ENCODE assay signal across 9 cellular contexts in the genomic region with DNA sequence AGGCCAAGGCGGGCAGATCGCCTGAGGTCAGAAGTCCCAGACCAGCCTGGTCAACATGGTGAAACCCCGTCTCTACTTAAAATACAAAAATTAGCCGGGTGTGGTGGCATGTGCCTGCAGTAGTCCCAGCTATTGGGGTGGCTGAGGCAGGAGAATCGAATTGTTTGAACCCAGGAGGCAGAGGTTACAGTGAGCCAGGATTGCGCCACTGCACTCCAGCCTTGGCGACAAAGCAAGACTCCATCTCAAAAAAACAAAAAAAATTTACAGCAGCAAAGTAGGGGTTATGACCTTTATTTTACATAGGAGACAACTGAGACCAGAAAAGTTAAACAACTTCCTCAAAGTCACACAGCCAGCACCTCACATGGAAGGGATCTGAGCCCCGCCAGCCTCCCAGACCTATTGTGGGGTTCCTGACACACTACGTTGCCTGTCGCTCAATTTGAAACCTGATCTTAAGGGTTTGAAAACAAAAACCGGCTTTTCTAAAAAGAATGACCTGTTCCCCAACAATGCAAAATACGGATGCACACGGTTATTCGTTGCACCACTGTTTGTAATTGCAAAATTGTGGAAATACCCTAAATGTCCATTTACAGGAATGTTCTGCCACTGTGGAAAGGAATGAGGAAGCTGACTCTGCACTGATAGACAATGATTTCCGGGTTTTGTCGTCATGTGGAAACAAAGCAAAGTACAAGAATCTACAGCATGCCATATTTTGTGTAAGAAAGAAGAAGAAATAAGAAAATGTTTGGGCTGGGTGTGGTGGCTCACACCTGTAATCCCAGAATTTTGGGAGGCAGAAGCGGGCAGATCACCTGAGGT.
DNase-seq lines count a peak whose midpoint lies in the region; ATAC-seq and TF ChIP-seq lines count a peak whose summit lies in the region.
"Had no signal": no experiment of that assay in that cellular context is flagged by ENCODE, and none has a peak within 500 bp of the region (broad histone marks: within the 10 kb centered on the region; RNA-seq: fewer than 3 reads in every experiment).

No MANE protein-coding gene starts in this region.

- WGBS in sigmoid colon, 2 donors = 55% methylated on average over 17 of the region's 17 CpGs

- no peak overlapping the region for H3K4me3 ChIP-seq in sigmoid colon
- H3K4me3 ChIP-seq: gastrocnemius medialis had no signal

- TF ChIP-seq CTCF in foreskin keratinocyte (conservative IDR thresholded peaks at IDR 0.05) (no peak), sigmoid colon (IDR thresholded peaks at IDR 0.05) (no peak), GM13976 (IDR thresholded peaks at IDR 0.05; ENCODE audit: borderline replicate concordance, control extremely low read depth, extremely low read depth, insufficient read depth, missing control alignments) (no peak), GM13977 (IDR thresholded peaks at IDR 0.05; ENCODE audit: extremely low read depth, insufficient read depth, missing control alignments) (no peak)

- no peaks in the 10 kb centered on the region for H3K36me3 ChIP-seq in sigmoid colon
- H3K36me3 ChIP-seq: gastrocnemius medialis had no signal

- H3K9me3 ChIP-seq in sigmoid colon = no peaks in the 10 kb centered on the region
- H3K9me3 ChIP-seq: gastrocnemius medialis had no signal

- in situ Hi-C loops in GM13976 (cut with MboI; ENCODE audit: low sequenced_read_pairs, unreplicated experiment) = loop anchor here (10.0 kb wide), 1 partner anchor 111 kb away; a partner anchor contains a TSS
- in situ Hi-C loops in GM13977 (cut with MboI; ENCODE audit: low pct_unique_long_range_greater_than_20kb, low sequenced_read_pairs, unreplicated experiment) = loop anchor here (10.0 kb wide), 1 partner anchor 111 kb away; a partner anchor contains a TSS

- H3K4me1 ChIP-seq in foreskin keratinocyte = peaks cover 10% of the 10 kb centered on the region
- no peaks in the 10 kb centered on the region for H3K4me1 ChIP-seq in sigmoid colon
- H3K4me1 ChIP-seq: gastrocnemius medialis had no signal

- intact Hi-C loops in sigmoid colon (cut with DNase I) = no loop called here

- H3K27ac ChIP-seq in foreskin keratinocyte (peak overlapping the region; percentile 37), sigmoid colon (peak overlapping the region in 3 of 4 donors; percentile 25 to 42 (median 39))

- DNase-seq in HCEC 1CT (peak; percentile 85), SKM-1 treated with dmso at 0.1 percent for 144 hours (lab: John Stamatoyannopoulos, UW; ENCODE audit: unreplicated experiment) (peak; percentile 87), foreskin keratinocyte (peak; percentile 99 to 100), sigmoid colon (no peak), foreskin melanocyte (no peak), GM13976 (ENCODE audit: low spot score) (no peak), GM13977 (ENCODE audit: low spot score) (no peak), DMS53 (lab: John Stamatoyannopoulos, UW) (no peak)
- DNase-seq: gastrocnemius medialis had no signal

- peak; percentile 96 for ATAC-seq in foreskin keratinocyte

- no peaks in the 10 kb centered on the region for H3K27me3 ChIP-seq in foreskin keratinocyte
- no peaks in the 10 kb centered on the region for H3K27me3 ChIP-seq in sigmoid colon
- H3K27me3 ChIP-seq: gastrocnemius medialis had no signal

- TF ChIP-seq EP300 in sigmoid colon (IDR thresholded peaks at IDR 0.05) = peak in 1 of 4 donors; percentile 78

- no peak for TF ChIP-seq POLR2A in sigmoid colon (IDR thresholded peaks at IDR 0.05)

Comparison
In these comparisons a context has a peak if more than half of its experiments do, and no peak if none do; other contexts are left out.
1. DNase-seq: peak in HCEC 1CT (single experiment), SKM-1 treated with dmso at 0.1 percent for 144 hours (single experiment) and foreskin keratinocyte (2 of 2); none in sigmoid colon (single experiment), foreskin melanocyte (single experiment), GM13976 (single experiment), GM13977 (single experiment) and DMS53 (single experiment).